In genomic region chr6:33677153-33677660, GRCh38 we compare ENCODE assay signal across 22 cellular contexts. TPM values are rescaled to one million over a fixed set of nuclear protein-coding genes. Genes with fewer than 3 reads are reported as not detected.
DNase-seq lines count a peak whose midpoint lies in the region; ATAC-seq and TF ChIP-seq lines count a peak whose summit lies in the region.
"Had no signal": no experiment of that assay in that cellular context is flagged by ENCODE, and none has a peak within 500 bp of the region (broad histone marks: within the 10 kb centered on the region; RNA-seq: fewer than 3 reads in every experiment).

No MANE protein-coding gene starts in this region.

- no peak overlapping the region for H3K4me3 Mint-ChIP-seq in MCF 10A (ENCODE audit: unreplicated experiment)
- H3K4me3 Mint-ChIP-seq: activated CD4-positive, alpha-beta memory T cell treated with anti-CD3 and anti-CD28 coated beads, Interleukin-2, amount 10 ng/mL, durations not matched to agents 7 days and 5 days; brain; CD8-positive, alpha-beta T cell had no signal

- no peaks in the 10 kb centered on the region for H3K9me3 Mint-ChIP-seq in MCF 10A (ENCODE audit: unreplicated experiment)
- H3K9me3 Mint-ChIP-seq: activated CD4-positive, alpha-beta memory T cell treated with anti-CD3 and anti-CD28 coated beads, Interleukin-2, amount 10 ng/mL, durations not matched to agents 7 days and 5 days; activated naive CD4-positive, alpha-beta T cell treated with anti-CD3 and anti-CD28 coated beads, Interleukin-2, amount 50 U/mL, for 72 hours; CD8-positive, alpha-beta T cell had no signal

- TF ChIP-seq CTCF in MCF 10A (IDR thresholded peaks at IDR 0.05; ENCODE audit: unreplicated experiment) (no peak), breast epithelium (IDR thresholded peaks at IDR 0.05) (no peak), fibroblast of mammary gland (conservative IDR thresholded peaks at IDR 0.05; ENCODE audit: control insufficient read depth, insufficient read depth, low read depth, low read length) (no peak)

- TF ChIP-seq POLR2A in breast epithelium (IDR thresholded peaks at IDR 0.05), result no peak

- no peaks in the 10 kb centered on the region for H3K4me1 ChIP-seq in breast epithelium
- H3K4me1 ChIP-seq: colonic mucosa had no signal

- CTCF ChIA-PET in MCF 10A (lab: Yijun Ruan, JAX), result interaction anchor here (0.6 kb wide), 1 partner anchor 147 kb away, joined by 3 read pairs; no protein-coding TSS in a partner anchor

- peaks cover 70% of the 10 kb centered on the region for H3K36me3 Mint-ChIP-seq in MCF 10A (ENCODE audit: insufficient read depth, unreplicated experiment)
- H3K36me3 Mint-ChIP-seq: brain had no signal

- ATAC-seq in SK-N-SH treated with all-trans-retinoic acid at 6 μM for 48 hours (peak; percentile 5; the same call in 1 of the 3 replicates), HG02571 (IDR thresholded peaks at IDR 0.05; ENCODE audit: unreplicated experiment) (no peak)
- ATAC-seq: activated naive CD4-positive, alpha-beta T cell treated with anti-CD3 and anti-CD28 coated beads, Interleukin-2, amount 50 U/mL, for 72 hours; CD8-positive, alpha-beta T cell; gastroesophageal sphincter; left cardiac atrium had no signal

- H3K27me3 ChIP-seq in breast epithelium, result no peaks in the 10 kb centered on the region
- H3K27me3 ChIP-seq: colonic mucosa had no signal

- POLR2A ChIA-PET in MCF 10A (lab: Yijun Ruan, JAX), result no interaction called here

- DNase-seq in MCF 10A (ENCODE audit: unreplicated experiment) (no peak), breast epithelium (ENCODE audit: low spot score in 2 of 2) (no peak), fibroblast of mammary gland (ENCODE audit: low read depth) (peak; percentile 55), NCI-H128 (lab: John Stamatoyannopoulos, UW; ENCODE audit: unreplicated experiment) (no peak), NCI-H146 treated with DMSO at 0.1 percent for 48 hours (lab: John Stamatoyannopoulos, UW; ENCODE audit: unreplicated experiment) (no peak), NCI-H446 treated with DMSO at 0.1 percent for 48 hours (lab: John Stamatoyannopoulos, UW) (no peak)
- DNase-seq: activated CD4-positive, alpha-beta memory T cell treated with anti-CD3 and anti-CD28 coated beads, Interleukin-2, amount 10 ng/mL, durations not matched to agents 7 days and 5 days; activated T-cell treated with anti-CD3 and anti-CD28 coated beads, Interleukin-2, amount 50 U/mL, for 48 hours; CD8-positive, alpha-beta T cell; colonic mucosa; DMS53; Kasumi-1; left cardiac atrium; NCI-H1105; NCI-H524 treated with DMSO at 0.1 percent for 48 hours; Right ventricle myocardium superior; stimulated activated CD4-positive, alpha-beta T cell treated with anti-CD3 and anti-CD28 coated beads, Interleukin-4, amount 100 ng/mL, for 24 hours had no signal

- H3K27ac ChIP-seq in breast epithelium, result peak overlapping the region in 1 of 2 donors; percentile 69
- H3K27ac ChIP-seq: colonic mucosa, gastroesophageal sphincter had no signal

- no TSS peak for BruUV-seq in MCF 10A (replicated peaks; lab: Mats Ljungman, UMichigan)

- H3K36me3 ChIP-seq in breast epithelium, result no peaks in the 10 kb centered on the region

- intact Hi-C loops in MCF 10A (cut with micrococcal nuclease) (no loop called here), breast epithelium (cut with DNase I; ENCODE audit: low total_unique reads) (no loop called here)

- no peaks in the 10 kb centered on the region for H3K27me3 Mint-ChIP-seq in MCF 10A (ENCODE audit: insufficient read depth, unreplicated experiment)
- H3K27me3 Mint-ChIP-seq: activated CD4-positive, alpha-beta memory T cell treated with anti-CD3 and anti-CD28 coated beads, Interleukin-2, amount 10 ng/mL, durations not matched to agents 7 days and 5 days had no signal

- no peaks in the 10 kb centered on the region for H3K4me1 Mint-ChIP-seq in MCF 10A (ENCODE audit: insufficient read depth, unreplicated experiment)

- H3K9me3 ChIP-seq in breast epithelium, result no peaks in the 10 kb centered on the region
- H3K9me3 ChIP-seq: colonic mucosa, gastroesophageal sphincter had no signal

- H3K27ac Mint-ChIP-seq in MCF 10A (ENCODE audit: low read depth, unreplicated experiment), result peak overlapping the region; percentile 88
- H3K27ac Mint-ChIP-seq: activated CD4-positive, alpha-beta memory T cell treated with anti-CD3 and anti-CD28 coated beads, Interleukin-2, amount 10 ng/mL, durations not matched to agents 7 days and 5 days had no signal

- no peak overlapping the region for H3K4me3 ChIP-seq in breast epithelium
- no peak overlapping the region for H3K4me3 ChIP-seq in fibroblast of mammary gland (ENCODE audit: control insufficient read depth, low read depth, low read length)
- H3K4me3 ChIP-seq: colonic mucosa, gastroesophageal sphincter had no signal

TF ChIP-seq in SK-N-SH treated with all-trans-retinoic acid at 6 μM for 48 hours, 23 proteins besides CTCF, POLR2A, EP300 and RAD21:
- TF ChIP-seq ARNTL (CRISPR knock-in tag; IDR thresholded peaks at IDR 0.05; ENCODE audit: borderline replicate concordance, low read depth) (no peak), ZFP3 (CRISPR knock-in tag; IDR thresholded peaks at IDR 0.05) (no peak), SNAI2 (CRISPR knock-in tag; IDR thresholded peaks at IDR 0.05) (no peak), OSR1 (CRISPR knock-in tag; IDR thresholded peaks at IDR 0.05) (no peak), RARB (CRISPR knock-in tag; IDR thresholded peaks at IDR 0.05) (no peak)

RNA-seq across cellular contexts. Expression of gene UQCC2, which starts 34.3 kb away (rescaled TPM):
- 122 and 147 TPM in 2 replicates for total RNA-seq in MCF 10A (2022)
- 10 to 100 TPM in 2 of 3 donors, 1 to 10 TPM in 1; 9.9 to 19.7 (median 19.6) TPM for total RNA-seq in breast epithelium

RNA-seq across cellular contexts. Expression of gene ITPR3, which starts 56.1 kb away (rescaled TPM):
- 86.9 and 109 TPM in 2 replicates for total RNA-seq in MCF 10A (2022)
- total RNA-seq in breast epithelium, result 10 to 100 TPM; 18.4 to 40.0 (median 27.7) TPM
